ENCODE assay signal across 15 cellular contexts in the genomic region with DNA sequence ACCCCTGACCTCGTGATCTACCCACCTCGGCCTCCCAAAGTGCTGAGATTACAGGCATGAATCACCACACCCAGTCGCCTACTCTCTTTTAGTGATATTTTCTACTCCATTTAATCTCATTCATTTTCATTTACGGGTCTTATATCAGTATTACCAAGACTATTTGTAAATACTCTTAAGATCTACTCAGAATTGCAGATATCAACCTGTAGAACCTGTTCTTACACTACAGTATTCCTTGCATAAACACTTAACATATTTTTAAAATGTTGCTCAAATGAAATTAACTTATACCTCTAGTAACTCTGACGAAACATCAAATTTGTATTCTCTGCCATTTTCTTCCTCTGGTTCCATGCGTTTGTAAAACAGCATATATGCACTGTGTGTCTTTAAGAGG.
DNase-seq lines count a peak whose midpoint lies in the region; ATAC-seq and TF ChIP-seq lines count a peak whose summit lies in the region.
"Had no signal": no experiment of that assay in that cellular context is flagged by ENCODE, and none has a peak within 500 bp of the region (broad histone marks: within the 10 kb centered on the region; RNA-seq: fewer than 3 reads in every experiment).

No MANE protein-coding gene starts in this region.

- no peak for DNase-seq in activated naive CD4-positive, alpha-beta T cell treated with anti-CD3 and anti-CD28 coated beads, Interleukin-2, amount 10 ng/mL, durations not matched to agents 7 days and 5 days
- DNase-seq in activated naive CD4-positive, alpha-beta T cell (lab: John Stamatoyannopoulos, UW): no peak
- no peak for DNase-seq in Calu3
- no peak for DNase-seq in lower lobe of right lung
- no peak for DNase-seq in upper lobe of right lung
- no peak for DNase-seq in tibial nerve (ENCODE audit: low spot score in 2 of 2)
- DNase-seq in natural killer cell: no peak
- DNase-seq: ACHN; CD4-positive, alpha-beta T cell; DMS79 treated with DMSO at 0.1 percent for 48 hours; EL; GOT3 had no signal

- no peaks in the 10 kb centered on the region for H3K9me3 Mint-ChIP-seq in activated naive CD4-positive, alpha-beta T cell treated with anti-CD3 and anti-CD28 coated beads, Interleukin-2, amount 10 ng/mL, durations not matched to agents 7 days and 5 days
- no peaks in the 10 kb centered on the region for H3K9me3 Mint-ChIP-seq in Calu3 (ENCODE audit: low read depth, unreplicated experiment)
- no peaks in the 10 kb centered on the region for H3K9me3 Mint-ChIP-seq in natural killer cell
- H3K9me3 Mint-ChIP-seq: CD4-positive, alpha-beta T cell; IgD-negative memory B cell had no signal

- TF ChIP-seq EP300 in tibial nerve (IDR thresholded peaks at IDR 0.05): no peak

- intact Hi-C loops in Calu3 (cut with micrococcal nuclease; ENCODE audit: unreplicated experiment) (no loop called here), lower lobe of right lung (cut with DNase I) (no loop called here), upper lobe of right lung (cut with DNase I) (no loop called here), natural killer cell (cut with micrococcal nuclease) (no loop called here)

- WGBS in tibial nerve, 2 donors: 97 to 98% methylated on average over 6 of the region's 6 CpGs

- H3K27me3 ChIP-seq in lower lobe of right lung (ENCODE audit: low read depth) (no peaks in the 10 kb centered on the region), upper lobe of right lung (no peaks in the 10 kb centered on the region), tibial nerve (no peaks in the 10 kb centered on the region)
- H3K27me3 ChIP-seq: BLaER1 treated with 17β-estradiol and CSF1 and Interleukin-3, amounts not matched to agents 10 nM and 100 nM had no signal

- no TSS peak for BruUV-seq in Calu3 (replicated peaks; lab: Mats Ljungman, UMichigan)

- H3K36me3 Mint-ChIP-seq in activated naive CD4-positive, alpha-beta T cell treated with anti-CD3 and anti-CD28 coated beads, Interleukin-2, amount 10 ng/mL, durations not matched to agents 7 days and 5 days: peaks cover 46% of the 10 kb centered on the region
- H3K36me3 Mint-ChIP-seq in Calu3 (ENCODE audit: insufficient read depth, unreplicated experiment) (peaks cover 26% of the 10 kb centered on the region), natural killer cell (no peaks in the 10 kb centered on the region)

- H3K27ac ChIP-seq in lower lobe of right lung (no peak overlapping the region), upper lobe of right lung (no peak overlapping the region), tibial nerve (no peak overlapping the region)
- H3K27ac ChIP-seq: BLaER1 treated with 17β-estradiol and CSF1 and Interleukin-3, amounts not matched to agents 10 nM and 100 nM had no signal

- H3K36me3 ChIP-seq in lower lobe of right lung (peaks cover 72% of the 10 kb centered on the region), upper lobe of right lung (peaks cover 58% of the 10 kb centered on the region), tibial nerve (peaks cover 0 to 64% (median 0%) of the 10 kb centered on the region in 3 donors)

- no peak overlapping the region for H3K4me3 ChIP-seq in lower lobe of right lung
- no peak overlapping the region for H3K4me3 ChIP-seq in upper lobe of right lung
- no peak overlapping the region for H3K4me3 ChIP-seq in tibial nerve
- H3K4me3 ChIP-seq: BLaER1 treated with 17β-estradiol and CSF1 and Interleukin-3, amounts not matched to agents 10 nM and 100 nM; HAP-1 had no signal

- CTCF ChIA-PET in activated naive CD4-positive, alpha-beta T cell treated with anti-CD3 and anti-CD28 coated beads, Interleukin-2, amount 10 ng/mL, durations not matched to agents 7 days and 5 days (lab: Charles Lee): no interaction called here
- CTCF ChIA-PET in Calu3 (lab: Charles Lee): no interaction called here

- peaks cover 7% of the 10 kb centered on the region for H3K4me1 ChIP-seq in lower lobe of right lung
- H3K4me1 ChIP-seq in upper lobe of right lung: no peaks in the 10 kb centered on the region
- no peaks in the 10 kb centered on the region for H3K4me1 ChIP-seq in tibial nerve

- H3K27me3 Mint-ChIP-seq in activated naive CD4-positive, alpha-beta T cell treated with anti-CD3 and anti-CD28 coated beads, Interleukin-2, amount 10 ng/mL, durations not matched to agents 7 days and 5 days: no peaks in the 10 kb centered on the region
- H3K27me3 Mint-ChIP-seq in Calu3 (ENCODE audit: unreplicated experiment) (no peaks in the 10 kb centered on the region), natural killer cell (ENCODE audit: low read depth in 2 of 2) (no peaks in the 10 kb centered on the region)
- H3K27me3 Mint-ChIP-seq: CD4-positive, alpha-beta T cell; IgD-negative memory B cell had no signal

- TF ChIP-seq POLR2A in tibial nerve (IDR thresholded peaks at IDR 0.05): no peak

- H3K9me3 ChIP-seq in lower lobe of right lung (no peaks in the 10 kb centered on the region), upper lobe of right lung (no peaks in the 10 kb centered on the region), tibial nerve (no peaks in the 10 kb centered on the region)
- H3K9me3 ChIP-seq: BLaER1 treated with 17β-estradiol and CSF1 and Interleukin-3, amounts not matched to agents 10 nM and 100 nM; HAP-1 had no signal

- TF ChIP-seq CTCF in Calu3 (IDR thresholded peaks at IDR 0.05; ENCODE audit: unreplicated experiment) (no peak), lower lobe of right lung (IDR thresholded peaks at IDR 0.05) (no peak), upper lobe of right lung (IDR thresholded peaks at IDR 0.05) (no peak), tibial nerve (IDR thresholded peaks at IDR 0.05) (no peak), natural killer cell (IDR thresholded peaks at IDR 0.05) (no peak)

- H3K27ac Mint-ChIP-seq in activated naive CD4-positive, alpha-beta T cell treated with anti-CD3 and anti-CD28 coated beads, Interleukin-2, amount 10 ng/mL, durations not matched to agents 7 days and 5 days: peak overlapping the region; percentile 37
- peak overlapping the region; percentile 8 for H3K27ac Mint-ChIP-seq in Calu3 (ENCODE audit: unreplicated experiment)
- H3K27ac Mint-ChIP-seq in natural killer cell: no peak overlapping the region
- H3K27ac Mint-ChIP-seq: CD4-positive, alpha-beta T cell; IgD-negative memory B cell had no signal

- ATAC-seq in lower lobe of right lung (peak; percentile 74 to 86), upper lobe of right lung (peak; percentile 55), natural killer cell (no peak)

- H3K4me3 Mint-ChIP-seq in activated naive CD4-positive, alpha-beta T cell treated with anti-CD3 and anti-CD28 coated beads, Interleukin-2, amount 10 ng/mL, durations not matched to agents 7 days and 5 days: no peak overlapping the region
- H3K4me3 Mint-ChIP-seq in Calu3 (ENCODE audit: low read depth, unreplicated experiment): no peak overlapping the region
- H3K4me3 Mint-ChIP-seq in natural killer cell: no peak overlapping the region
- H3K4me3 Mint-ChIP-seq: CD4-positive, alpha-beta T cell; IgD-negative memory B cell had no signal

- peaks cover 21% of the 10 kb centered on the region for H3K4me1 Mint-ChIP-seq in activated naive CD4-positive, alpha-beta T cell treated with anti-CD3 and anti-CD28 coated beads, Interleukin-2, amount 10 ng/mL, durations not matched to agents 7 days and 5 days
- H3K4me1 Mint-ChIP-seq in Calu3 (ENCODE audit: low read depth, unreplicated experiment) (peaks cover 16% of the 10 kb centered on the region), natural killer cell (peaks cover 6 to 7% of the 10 kb centered on the region in 2 donors)

Comparison
In these comparisons a context has a peak if more than half of its experiments do, and no peak if none do; other contexts are left out.
1. H3K27ac Mint-ChIP-seq: peak in activated naive CD4-positive, alpha-beta T cell treated with anti-CD3 and anti-CD28 coated beads, Interleukin-2, amount 10 ng/mL, durations not matched to agents 7 days and 5 days (single experiment) and Calu3 (single experiment); none in natural killer cell (0 of 2).
2. ATAC-seq: peak in lower lobe of right lung (2 of 2) and upper lobe of right lung (single experiment); none in natural killer cell (0 of 3).